In the genomic region with DNA sequence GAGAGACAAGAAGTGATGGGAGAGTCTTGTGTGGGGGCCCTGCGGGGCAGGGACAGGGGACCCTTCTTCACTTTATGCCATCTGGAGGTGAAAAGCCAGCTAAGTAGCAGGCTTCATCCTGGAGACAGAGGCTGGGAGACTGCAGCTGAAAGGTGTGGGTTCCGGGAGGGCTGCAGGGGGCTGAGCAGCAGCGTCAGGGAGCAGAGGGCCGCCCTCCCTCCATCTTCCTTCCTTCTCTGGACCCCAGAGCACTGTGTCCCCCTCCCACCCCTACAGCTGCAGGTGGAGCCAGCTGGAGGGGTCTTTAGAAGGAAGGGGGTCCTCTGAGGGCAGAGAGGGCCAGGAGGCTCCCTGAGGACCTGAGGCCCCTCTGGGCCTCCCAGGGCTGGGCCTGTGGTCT, we compare ENCODE assay signal across 20 cellular contexts.
DNase-seq lines count a peak whose midpoint lies in the region; ATAC-seq and TF ChIP-seq lines count a peak whose summit lies in the region.
"Had no signal": no experiment of that assay in that cellular context is flagged by ENCODE, and none has a peak within 500 bp of the region (broad histone marks: within the 10 kb centered on the region; RNA-seq: fewer than 3 reads in every experiment).

No MANE protein-coding gene starts in this region.

- intact Hi-C loops in esophagus muscularis mucosa (cut with DNase I) (no loop called here), lower lobe of right lung (cut with DNase I) (no loop called here)

- TF ChIP-seq EP300 in esophagus muscularis mucosa (IDR thresholded peaks at IDR 0.05): no peak

- H3K4me2 ChIP-seq in H9 (ENCODE audit: insufficient read depth, insufficient read length, low read length): no peak overlapping the region
- H3K4me2 ChIP-seq in neural progenitor cell: peak overlapping the region; percentile 81

- TF ChIP-seq CTCF in H9 (conservative IDR thresholded peaks at IDR 0.05) (no peak), WTC11 (IDR thresholded peaks at IDR 0.05) (no peak), esophagus muscularis mucosa (IDR thresholded peaks at IDR 0.05) (no peak), neural progenitor cell (IDR thresholded peaks at IDR 0.05) (no peak), lower lobe of right lung (IDR thresholded peaks at IDR 0.05) (no peak)

- no peak overlapping the region for H4K5ac ChIP-seq in H9 (ENCODE audit: insufficient read length, low read depth, low read length)

- POLR2A ChIA-PET in WTC11 (lab: Charles Lee): no interaction called here

- H3F3A ChIP-seq in neural progenitor cell (ENCODE audit: low read depth): no peaks in the 10 kb centered on the region

- H3K9ac ChIP-seq in H9 (ENCODE audit: extremely low read depth, insufficient read length, low read length) (no peak overlapping the region), neural progenitor cell (no peak overlapping the region)

- no peak overlapping the region for H4K8ac ChIP-seq in H9 (replicated peaks; ENCODE audit: insufficient read length, low read depth, low read length)

- H3K14ac ChIP-seq in H9 (ENCODE audit: insufficient read depth, low read length): no peak overlapping the region

- peaks cover 4% of the 10 kb centered on the region; the same call in 1 of the 2 replicates for H3K27me3 Mint-ChIP-seq in H9 (ENCODE audit: low read depth)
- H3K27me3 Mint-ChIP-seq in WTC11 (ENCODE audit: low read depth): peaks cover 24% of the 10 kb centered on the region
- peaks cover 11% of the 10 kb centered on the region for H3K27me3 Mint-ChIP-seq in neural progenitor cell (ENCODE audit: insufficient read depth, low read depth)

- no peak overlapping the region for H2BK120ac ChIP-seq in H9 (ENCODE audit: low read depth, low read length, poor library complexity, severe bottlenecking)

- no peak overlapping the region for H3K56ac ChIP-seq in H9 (ENCODE audit: insufficient read length, low read depth, low read length)

- H3K4me3 Mint-ChIP-seq in H9 (peak overlapping the region in 1 of 2 experiments; percentile 61; a peak in 3 of 5 replicates), WTC11 (peak overlapping the region; percentile 72), neural progenitor cell (peak overlapping the region; percentile 67)
- H3K4me3 Mint-ChIP-seq: CD4-positive, CD25-positive, alpha-beta regulatory T cell; CD8-positive, alpha-beta memory T cell had no signal

- no peaks in the 10 kb centered on the region for H3K4me1 Mint-ChIP-seq in H9
- peaks cover 22% of the 10 kb centered on the region for H3K4me1 Mint-ChIP-seq in WTC11
- H3K4me1 Mint-ChIP-seq in neural progenitor cell: no peaks in the 10 kb centered on the region

- no peak overlapping the region for H2BK5ac ChIP-seq in H9 (ENCODE audit: insufficient read length, low read length)

- no peak overlapping the region for H3K4ac ChIP-seq in H9 (ENCODE audit: low read depth, low read length)

- no peak overlapping the region for H2BK20ac ChIP-seq in H9 (ENCODE audit: low read depth, low read length, poor library complexity, severe bottlenecking)

- no peak overlapping the region for H3T11ph ChIP-seq in H9 (ENCODE audit: low read length)

- ATAC-seq in WTC11 (no peak), HG02840 (IDR thresholded peaks at IDR 0.05; ENCODE audit: low FRiP score, unreplicated experiment) (no peak), HG03521 (IDR thresholded peaks at IDR 0.05; ENCODE audit: unreplicated experiment) (no peak), lower lobe of right lung (no peak)
- ATAC-seq: GM12878 had no signal

- peak; percentile 22 for DNase-seq in H9
- DNase-seq in WTC11 (ENCODE audit: low spot score): no peak
- peak; percentile 74 for DNase-seq in esophagus muscularis mucosa (ENCODE audit: extremely low spot score)
- DNase-seq in neural progenitor cell (ENCODE audit: low spot score): no peak
- DNase-seq in lower lobe of right lung: no peak
- DNase-seq: ACHN; BE2C; CD4-positive, CD25-positive, alpha-beta regulatory T cell; CD8-positive, alpha-beta memory T cell; COR-L47; DMS 273 treated with DMSO at 0.1 percent for 48 hours; DND-41; EL; GOT3; IMR-90 had no signal

- H2BK15ac ChIP-seq in H9 (ENCODE audit: low read depth, low read length): no peak overlapping the region

- peaks cover 0 to 8% (median 0%) of the 10 kb centered on the region in 3 experiments; a peak in 2 of 7 replicates for H3K36me3 Mint-ChIP-seq in H9 (ENCODE audit: insufficient read depth in 1 of 3, low read depth in 3 of 3)
- no peaks in the 10 kb centered on the region for H3K36me3 Mint-ChIP-seq in WTC11
- no peaks in the 10 kb centered on the region for H3K36me3 Mint-ChIP-seq in neural progenitor cell
- H3K36me3 Mint-ChIP-seq: CD4-positive, CD25-positive, alpha-beta regulatory T cell had no signal

- no peak overlapping the region for H3K23ac ChIP-seq in H9 (ENCODE audit: insufficient read length, low read depth, low read length)

- H4K91ac ChIP-seq in H9 (ENCODE audit: insufficient read length, low read depth, low read length): no peak overlapping the region

- no CpG with 5 or more reads among the region's 4 CpGs for WGBS in H9 (ENCODE audit: extremely low coverage, insufficient read length, low lambda C conversion rate)
- 87% methylated on average over 2 of the region's 4 CpGs for WGBS in esophagus muscularis mucosa

- H3K9me3 ChIP-seq in H9 (ENCODE audit: control insufficient read depth, low read depth, low read length) (no peaks in the 10 kb centered on the region), esophagus muscularis mucosa (no peaks in the 10 kb centered on the region), neural progenitor cell (ENCODE audit: low read depth) (no peaks in the 10 kb centered on the region), lower lobe of right lung (no peaks in the 10 kb centered on the region)
- H3K9me3 ChIP-seq: BE2C had no signal

- H3K36me3 ChIP-seq in esophagus muscularis mucosa: no peaks in the 10 kb centered on the region
- H3K36me3 ChIP-seq in neural progenitor cell: no peaks in the 10 kb centered on the region
- H3K36me3 ChIP-seq in lower lobe of right lung: no peaks in the 10 kb centered on the region
- H3K36me3 ChIP-seq: BE2C had no signal

- TF ChIP-seq POLR2A in esophagus muscularis mucosa (IDR thresholded peaks at IDR 0.05; ENCODE audit: low read depth): no peak

- H3K27me3 ChIP-seq in H9 (ENCODE audit: insufficient read depth, low read length) (no peaks in the 10 kb centered on the region), esophagus muscularis mucosa (peaks cover 0 to 31% (median 0%) of the 10 kb centered on the region in 4 donors), neural progenitor cell (peaks cover 37% of the 10 kb centered on the region), lower lobe of right lung (ENCODE audit: low read depth) (no peaks in the 10 kb centered on the region)
- H3K27me3 ChIP-seq: BE2C had no signal

- CTCF ChIA-PET in WTC11 (lab: Charles Lee): interaction anchor here (2.0 kb wide), 1 partner anchor 261 kb away, joined by 5 read pairs; no protein-coding TSS in a partner anchor

- peaks cover 3 to 89% of the 10 kb centered on the region in 2 experiments; a peak in 4 of 5 replicates for H3K9me3 Mint-ChIP-seq in H9
- 0 out of 2 replicates have a peak, but pooled peaks cover under 1% of the 10 kb centered on the region for H3K9me3 Mint-ChIP-seq in WTC11
- H3K9me3 Mint-ChIP-seq in neural progenitor cell: peaks cover 4% of the 10 kb centered on the region

- H3K79me1 ChIP-seq in H9 (ENCODE audit: insufficient read depth, low read depth, low read length, poor library complexity, severe bottlenecking): no peaks in the 10 kb centered on the region

- H3K79me2 ChIP-seq in H9 (ENCODE audit: insufficient read depth, low read length): no peaks in the 10 kb centered on the region
- H3K79me2 ChIP-seq in neural progenitor cell (ENCODE audit: low read depth): no peaks in the 10 kb centered on the region

- peaks cover 3% of the 10 kb centered on the region for H3K23me2 ChIP-seq in H9 (ENCODE audit: insufficient read length, low read depth, low read length, poor library complexity, severe bottlenecking)

- no peak overlapping the region for H3K18ac ChIP-seq in H9 (ENCODE audit: insufficient read length, low read depth, low read length)

- H2AFZ ChIP-seq in H9 (ENCODE audit: low read length): no peak overlapping the region
- no peak overlapping the region for H2AFZ ChIP-seq in neural progenitor cell (replicated peaks)

- no peak overlapping the region for H2AK5ac ChIP-seq in H9 (ENCODE audit: insufficient read length, low read length)

- H3K27ac ChIP-seq in H9 (ENCODE audit: insufficient read length, low read depth, low read length): no peak overlapping the region
- no peak overlapping the region for H3K27ac ChIP-seq in esophagus muscularis mucosa (replicated peaks in 1 of 4)
- no peak overlapping the region for H3K27ac ChIP-seq in neural progenitor cell
- H3K27ac ChIP-seq in lower lobe of right lung: no peak overlapping the region
- H3K27ac ChIP-seq: HL-60 had no signal

- H4K20me1 ChIP-seq in H9 (ENCODE audit: control insufficient read depth, insufficient read depth, insufficient read length) (no peaks in the 10 kb centered on the region), neural progenitor cell (ENCODE audit: low read depth) (no peaks in the 10 kb centered on the region)

- no peak overlapping the region for H3K4me3 ChIP-seq in esophagus muscularis mucosa
- H3K4me3 ChIP-seq in neural progenitor cell: no peak overlapping the region
- no peak overlapping the region for H3K4me3 ChIP-seq in lower lobe of right lung
- H3K4me3 ChIP-seq: GM12878, K562 had no signal

- H3K4me1 ChIP-seq in H9 (ENCODE audit: insufficient read depth, low read length) (no peaks in the 10 kb centered on the region), esophagus muscularis mucosa (peaks cover 0 to 6% (median 0%) of the 10 kb centered on the region in 4 donors), neural progenitor cell (no peaks in the 10 kb centered on the region), lower lobe of right lung (no peaks in the 10 kb centered on the region)
- H3K4me1 ChIP-seq: BE2C had no signal

- H3K27ac Mint-ChIP-seq in H9 (no peak overlapping the region), WTC11 (no peak overlapping the region), neural progenitor cell (no peak overlapping the region)
- H3K27ac Mint-ChIP-seq: CD4-positive, CD25-positive, alpha-beta regulatory T cell had no signal

- no peak overlapping the region for H2BK12ac ChIP-seq in H9 (ENCODE audit: insufficient read length, low read depth, low read length)

TF ChIP-seq in WTC11, 78 proteins besides CTCF, POLR2A, EP300 and RAD21 (continues in another document):
- TF ChIP-seq, protein P1, sequence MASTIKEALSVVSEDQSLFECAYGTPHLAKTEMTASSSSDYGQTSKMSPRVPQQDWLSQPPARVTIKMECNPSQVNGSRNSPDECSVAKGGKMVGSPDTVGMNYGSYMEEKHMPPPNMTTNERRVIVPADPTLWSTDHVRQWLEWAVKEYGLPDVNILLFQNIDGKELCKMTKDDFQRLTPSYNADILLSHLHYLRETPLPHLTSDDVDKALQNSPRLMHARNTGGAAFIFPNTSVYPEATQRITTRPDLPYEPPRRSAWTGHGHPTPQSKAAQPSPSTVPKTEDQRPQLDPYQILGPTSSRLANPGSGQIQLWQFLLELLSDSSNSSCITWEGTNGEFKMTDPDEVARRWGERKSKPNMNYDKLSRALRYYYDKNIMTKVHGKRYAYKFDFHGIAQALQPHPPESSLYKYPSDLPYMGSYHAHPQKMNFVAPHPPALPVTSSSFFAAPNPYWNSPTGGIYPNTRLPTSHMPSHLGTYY (CRISPR knock-in tag; IDR thresholded peaks at IDR 0.05): no peak

Comparison
In these comparisons a context has a peak if more than half of its experiments do, and no peak if none do; other contexts are left out.
1. DNase-seq: peak in H9 (single experiment) and esophagus muscularis mucosa (single experiment); none in WTC11 (single experiment), neural progenitor cell (single experiment) and lower lobe of right lung (single experiment).